8 cellular contexts compared by ENCODE assay signal in genomic region chr1:1540015-1540816, GRCh38. TPM values are rescaled to one million over a fixed set of nuclear protein-coding genes. Genes with fewer than 3 reads are reported as not detected.
DNase-seq lines count a peak whose midpoint lies in the region; ATAC-seq and TF ChIP-seq lines count a peak whose summit lies in the region.

Gene TMEM240, minus strand, starts transcription at chr1:1540624. Its CDS starts 278 bp downstream, at chr1:1540346.

- H3K27ac ChIP-seq in BLaER1: no peak within 1 kb of the TSS
- peak within 1 kb of the TSS in 3 of 4 donors; percentile 55 to 62 (median 56) for H3K27ac ChIP-seq in Peyer's patch
- H3K27ac ChIP-seq in heart right ventricle: peak within 1 kb of the TSS in 9 of 10 donors; percentile 69 to 87 (median 79)
- H3K27ac ChIP-seq in transverse colon: peak within 1 kb of the TSS; percentile 37 to 86 (median 64)

- H4K20me1 ChIP-seq in BLaER1: peaks cover 62% of the 10 kb centered on the region

- no peaks in the 10 kb centered on the region for H3K27me3 Mint-ChIP-seq in progenitor cell of endocrine pancreas

- 0 to 1% methylated on average over 36 to 92 of the region's 108 CpGs for WGBS in heart right ventricle, 2 donors
- 3% methylated on average over 40 of the region's 108 CpGs; no CpG with 5 or more reads in 1 of the 2 donors for WGBS in transverse colon (ENCODE audit: low coverage in 1 of 2), 2 donors

- DNase-seq in Peyer's patch (peak; percentile 45 to 76 (median 69)), adipocyte (ENCODE audit: low read depth) (peak; percentile 94), heart right ventricle (peak; percentile 87 to 88), progenitor cell of endocrine pancreas (ENCODE audit: low spot score, unreplicated experiment) (peak; percentile 49), transverse colon (peak; percentile 68), GF-D8 (lab: John Stamatoyannopoulos, UW) (no peak)

- peak within 1 kb of the TSS; percentile 77 for H3K4me2 ChIP-seq in BLaER1

- H3K9ac ChIP-seq in BLaER1 (no peak within 1 kb of the TSS), adipocyte (ENCODE audit: low read length) (peak within 1 kb of the TSS; percentile 77)

- H3K9me3 Mint-ChIP-seq in progenitor cell of endocrine pancreas (ENCODE audit: low read depth): no peaks in the 10 kb centered on the region

- H3K36me3 ChIP-seq in BLaER1: peaks cover 46% of the 10 kb centered on the region
- peaks cover 0 to 20% (median 0%) of the 10 kb centered on the region in 3 donors for H3K36me3 ChIP-seq in Peyer's patch
- H3K36me3 ChIP-seq in adipocyte (ENCODE audit: control insufficient read depth, insufficient read depth, low read length, severe bottlenecking): peaks cover 20% of the 10 kb centered on the region
- H3K36me3 ChIP-seq in heart right ventricle: peaks cover 0 to 38% (median 4%) of the 10 kb centered on the region in 9 donors
- no peaks in the 10 kb centered on the region for H3K36me3 ChIP-seq in transverse colon

- H3K9me3 ChIP-seq in BLaER1 (no peaks in the 10 kb centered on the region), Peyer's patch (no peaks in the 10 kb centered on the region), adipocyte (ENCODE audit: control insufficient read depth, low read length) (no peaks in the 10 kb centered on the region), heart right ventricle (no peaks in the 10 kb centered on the region), transverse colon (no peaks in the 10 kb centered on the region)

- H3K27ac Mint-ChIP-seq in progenitor cell of endocrine pancreas: no peak within 1 kb of the TSS

- TF ChIP-seq EP300 in transverse colon (IDR thresholded peaks at IDR 0.05; ENCODE audit: low read depth): no peak

- peak within 1 kb of the TSS; percentile 59 for H3K4me3 ChIP-seq in BLaER1
- H3K4me3 ChIP-seq in Peyer's patch: peak within 1 kb of the TSS; percentile 42 to 62 (median 59)
- peak within 1 kb of the TSS; percentile 74 for H3K4me3 ChIP-seq in adipocyte (ENCODE audit: low read length)
- H3K4me3 ChIP-seq in heart right ventricle: peak within 1 kb of the TSS; percentile 8 to 70 (median 58)
- peak within 1 kb of the TSS; percentile 45 to 61 (median 50) for H3K4me3 ChIP-seq in transverse colon

- TF ChIP-seq POLR2A in Peyer's patch (IDR thresholded peaks at IDR 0.05) (no peak), transverse colon (IDR thresholded peaks at IDR 0.05) (no peak)

- intact Hi-C loops in heart right ventricle (cut with DNase I) (no loop called here), transverse colon (cut with DNase I; ENCODE audit: low total_unique reads) (no loop called here)

- H3K4me3 Mint-ChIP-seq in progenitor cell of endocrine pancreas (ENCODE audit: low read depth): peak within 1 kb of the TSS; percentile 70

- in situ Hi-C loops in transverse colon (cut with MboI; ENCODE audit: low pct_ligation_motif_present in 1 of 4, low pct_unique_long_range_greater_than_20kb in 1 of 4, low sequenced_read_pairs in 3 of 4): no loop called here

- H3K4me1 Mint-ChIP-seq in progenitor cell of endocrine pancreas (ENCODE audit: low read depth): no peaks in the 10 kb centered on the region

- TF ChIP-seq CTCF in Peyer's patch (IDR thresholded peaks at IDR 0.05) (no peak), heart right ventricle (IDR thresholded peaks at IDR 0.05) (no peak), progenitor cell of endocrine pancreas (IDR thresholded peaks at IDR 0.05; ENCODE audit: unreplicated experiment) (no peak), transverse colon (IDR thresholded peaks at IDR 0.05) (no peak)

- H3K36me3 Mint-ChIP-seq in progenitor cell of endocrine pancreas (ENCODE audit: insufficient read depth): peaks cover 5% of the 10 kb centered on the region

- peaks cover 16% of the 10 kb centered on the region; the same call in 1 of the 2 replicates for H3K4me1 ChIP-seq in BLaER1
- peaks cover 0 to 24% (median 9%) of the 10 kb centered on the region in 4 donors for H3K4me1 ChIP-seq in Peyer's patch
- H3K4me1 ChIP-seq in adipocyte (ENCODE audit: control insufficient read depth, insufficient read depth, low read length): peaks cover 4% of the 10 kb centered on the region
- H3K4me1 ChIP-seq in heart right ventricle: peaks cover 3 to 48% (median 27%) of the 10 kb centered on the region in 9 donors
- H3K4me1 ChIP-seq in transverse colon: peaks cover 5 to 19% (median 12%) of the 10 kb centered on the region in 4 donors

- ATAC-seq in heart right ventricle (peak; percentile 46 to 88 (median 67)), GM18868 (IDR thresholded peaks at IDR 0.05; ENCODE audit: unreplicated experiment) (no peak)

- H3K27me3 ChIP-seq in BLaER1 (peaks cover 30% of the 10 kb centered on the region), Peyer's patch (no peaks in the 10 kb centered on the region), adipocyte (replicated peaks; ENCODE audit: control insufficient read depth, insufficient read depth, low read length) (no peaks in the 10 kb centered on the region), heart right ventricle (peaks cover 0 to 15% (median 0%) of the 10 kb centered on the region in 7 donors), transverse colon (peaks cover 9% of the 10 kb centered on the region)

RNA-seq across cellular contexts. Expression of gene TMEM240, which starts in this region (rescaled TPM):
- total RNA-seq in Peyer's patch: 1 to 10 TPM in 1 of 4 donors, not detected in 3; 3.6 TPM
- total RNA-seq in heart right ventricle: 1 to 10 TPM; 3.2 to 6.2 (median 3.7) TPM
- 10 to 100 TPM in 1 of 2 donors, 1 to 10 TPM in 1; 3.5 to 12.1 TPM for polyA plus RNA-seq in heart right ventricle
- 5.1 and 6.6 TPM in 2 replicates for total RNA-seq in progenitor cell of endocrine pancreas
- total RNA-seq in transverse colon: 10 to 100 TPM in 1 of 4 donors, 1 to 10 TPM in 2, not detected in 1; 3.8 to 27.3 (median 4.2) TPM
